In genomic region chr7:100015232-100016208, GRCh38 we compare ENCODE assay signal across 8 cellular contexts. TPM values are rescaled to one million over a fixed set of nuclear protein-coding genes. Genes with fewer than 3 reads are reported as not detected.
DNase-seq lines count a peak whose midpoint lies in the region; ATAC-seq, FAIRE-seq and TF ChIP-seq lines count a peak whose summit lies in the region.

Gene ZKSCAN1, plus strand, starts transcription at chr7:100015596. Its CDS starts 7,911 bp downstream, at chr7:100023507.

- peaks cover 14 to 42% of the 10 kb centered on the region in 2 donors for H3K4me1 ChIP-seq in adrenal gland (replicated peaks in 1 of 2)
- peaks cover 0 to 42% (median 34%) of the 10 kb centered on the region in 9 donors for H3K4me1 ChIP-seq in heart right ventricle

- no peaks in the 10 kb centered on the region for H3K9me3 ChIP-seq in adrenal gland (replicated peaks in 1 of 3)
- no peaks in the 10 kb centered on the region for H3K9me3 ChIP-seq in heart right ventricle

- intact Hi-C loops in adrenal gland (cut with DNase I) (no loop called here), heart right ventricle (cut with DNase I) (loop anchor here in 1 of 10 donors (5.0 kb wide), 1 partner anchor 37 kb away; no protein-coding TSS in a partner anchor), posterior cingulate gyrus (cut with DNase I) (loop anchor here (2.0 kb wide), 1 partner anchor 33 kb away; the partner anchor contains the start of gene ZSCAN21)

- H3K4me1 Mint-ChIP-seq in type B pancreatic cell (ENCODE audit: unreplicated experiment): peaks cover 33% of the 10 kb centered on the region

- TF ChIP-seq CTCF in adrenal gland (IDR thresholded peaks at IDR 0.05) (no peak), heart right ventricle (IDR thresholded peaks at IDR 0.05) (peak in 1 of 9 donors; percentile 8), type B pancreatic cell (conservative IDR thresholded peaks at IDR 0.05) (no peak)

- H3K27ac Mint-ChIP-seq in type B pancreatic cell: peak within 1 kb of the TSS; percentile 97

- FAIRE-seq in GM12892 (lab: Jason Lieb, UNC): peak; percentile 81

- ATAC-seq in HG02798 (IDR thresholded peaks at IDR 0.05; ENCODE audit: poor library complexity, unreplicated experiment) (peak; percentile 95), heart right ventricle (peak; percentile 98 to 99 (median 99))

- peaks cover 8% of the 10 kb centered on the region for H3K36me3 Mint-ChIP-seq in type B pancreatic cell

- H3K4me3 ChIP-seq in adrenal gland: peak within 1 kb of the TSS; percentile 21 to 98 (median 82)
- H3K4me3 ChIP-seq in heart right ventricle: peak within 1 kb of the TSS; percentile 90 to 100 (median 99)

- H3K36me3 ChIP-seq in adrenal gland (replicated peaks in 1 of 2) (peaks cover 0 to 8% of the 10 kb centered on the region in 2 donors), heart right ventricle (peaks cover 0 to 18% (median 0%) of the 10 kb centered on the region in 9 donors)

- DNase-seq in GM12892 (ENCODE audit: insufficient read length) (peak; percentile 94), NCI-H1436 (lab: John Stamatoyannopoulos, UW) (peak; percentile 89), T-helper 1 cell (peak; percentile 67 to 93 (median 79)), adrenal gland (peak; percentile 87 to 95 (median 92)), heart right ventricle (peak; percentile 85 to 89), posterior cingulate gyrus (peak; percentile 82 to 98 (median 89)), type B pancreatic cell (ENCODE audit: extremely low spot score, unreplicated experiment) (peak; percentile 85)

- peaks cover 5% of the 10 kb centered on the region for H3K27me3 Mint-ChIP-seq in type B pancreatic cell

- peak within 1 kb of the TSS; percentile 89 to 99 (median 99) for H3K27ac ChIP-seq in adrenal gland
- peak within 1 kb of the TSS; percentile 82 to 100 (median 99) for H3K27ac ChIP-seq in heart right ventricle

- no peaks in the 10 kb centered on the region for H3K27me3 ChIP-seq in adrenal gland
- H3K27me3 ChIP-seq in heart right ventricle: no peaks in the 10 kb centered on the region

- TF ChIP-seq POLR2A in GM12892 (IDR thresholded peaks at IDR 0.05; ENCODE audit: low read depth, low read length): peak; percentile 96
- peak; percentile 49 to 90 for TF ChIP-seq POLR2A in adrenal gland (IDR thresholded peaks at IDR 0.05)

- H3K4me3 Mint-ChIP-seq in type B pancreatic cell: peak within 1 kb of the TSS; percentile 96

- WGBS in adrenal gland, 4 donors: 1 to 4% (median 2%) methylated on average over 22 to 69 of the region's 69 CpGs
- 2% methylated on average over 68 to 69 of the region's 69 CpGs for WGBS in heart right ventricle, 2 donors

- no peaks in the 10 kb centered on the region for H3K9me3 Mint-ChIP-seq in type B pancreatic cell

RNA-seq across cellular contexts. Expression of gene ZKSCAN1, which starts in this region (rescaled TPM):
- 21.8 TPM for polyA plus RNA-seq in GM12892 (2012; ENCODE audit: missing spikeins)
- total RNA-seq in adrenal gland: 100 to 1,000 TPM in 2 of 8 donors, 10 to 100 TPM in 6; 35.2 to 134 (median 75.7) TPM
- 10 to 100 TPM; 20.3 to 46.6 (median 38.7) TPM for polyA plus RNA-seq in adrenal gland
- 10 to 100 TPM; 37.4 to 68.9 (median 49.7) TPM for total RNA-seq in heart right ventricle
- polyA plus RNA-seq in heart right ventricle: 10 to 100 TPM in 1 of 2 donors, 1 to 10 TPM in 1; 4.7 to 15.7 TPM
- total RNA-seq in type B pancreatic cell (ENCODE audit: low replicate concordance): 157 and 170 TPM in 2 replicates

Comparison
In these comparisons a context has a peak if more than half of its experiments do, and no peak if none do; other contexts are left out.
1. Peak in every context shown above with its lines: DNase-seq, ATAC-seq, H3K4me3 ChIP-seq and H3K27ac ChIP-seq.